ENCODE assay signal across 17 cellular contexts in genomic region chr19:2117215-2117960, GRCh38. TPM values are rescaled to one million over a fixed set of nuclear protein-coding genes. Genes with fewer than 3 reads are reported as not detected.
DNase-seq lines count a peak whose midpoint lies in the region; ATAC-seq, FAIRE-seq and TF ChIP-seq lines count a peak whose summit lies in the region.
"Had no signal": no experiment of that assay in that cellular context is flagged by ENCODE, and none has a peak within 500 bp of the region (broad histone marks: within the 10 kb centered on the region; RNA-seq: fewer than 3 reads in every experiment).

No MANE protein-coding gene starts in this region.

- SMC1A ChIA-PET in GM12878 (lab: Charles Lee; ENCODE audit: uncharacterized antibody, unreplicated experiment), result no interaction called here

- peaks cover 8 to 77% of the 10 kb centered on the region in 2 experiments; a peak in 3 of 4 replicates for H3K36me3 ChIP-seq in GM12878 (ENCODE audit: control insufficient read depth in 2 of 2, insufficient read depth in 2 of 2, low read length in 1 of 2)
- H3K36me3 ChIP-seq in H1 (ENCODE audit: control insufficient read depth in 2 of 4, insufficient read depth in 4 of 4, low read length in 3 of 4), result peaks cover 62 to 92% (median 85%) of the 10 kb centered on the region in 4 experiments

- H3K4me2 ChIP-seq in GM12878 (ENCODE audit: control insufficient read depth, insufficient read depth), result no peak overlapping the region
- H3K4me2 ChIP-seq in H1 (ENCODE audit: insufficient read depth in 1 of 2, low read depth in 2 of 2, low read length in 2 of 2), result no peak overlapping the region
- H3K4me2 ChIP-seq: GM23338 had no signal

- no peak overlapping the region for H3K18ac ChIP-seq in H1 (ENCODE audit: extremely low read depth, low read length)

- H3K9me3 Mint-ChIP-seq in activated naive CD8-positive, alpha-beta T cell treated with anti-CD3 and anti-CD28 coated beads for 36 hours, result no peaks in the 10 kb centered on the region
- H3K9me3 Mint-ChIP-seq: CD4-positive, CD25-positive, alpha-beta regulatory T cell; CD8-positive, alpha-beta memory T cell; GM23338; H9 had no signal

- H3K23me2 ChIP-seq in H1 (ENCODE audit: low read depth, low read length), result no peaks in the 10 kb centered on the region

- CTCF ChIA-PET in GM12878 (lab: Yijun Ruan, JAX) (no interaction called here), H1 (lab: Charles Lee; ENCODE audit: partially characterized antibody) (interaction anchor here (0.9 kb wide), 1 partner anchor 48 kb away, joined by 4 read pairs; no protein-coding TSS in a partner anchor)

- in situ Hi-C loops in GM12878 (cut with MboI), result no loop called here

- H3K27me3 Mint-ChIP-seq in activated naive CD8-positive, alpha-beta T cell treated with anti-CD3 and anti-CD28 coated beads for 36 hours, result no peaks in the 10 kb centered on the region
- H3K27me3 Mint-ChIP-seq: CD4-positive, CD25-positive, alpha-beta regulatory T cell had no signal

- no TSS peak for BruUV-seq in GM12878 (replicated peaks; lab: Mats Ljungman, UMichigan)

- DNase-seq in GM12878 (ENCODE audit: low read depth, low spot score) (no peak), H1 (ENCODE audit: low read depth in 1 of 2, low spot score in 2 of 2) (no peak), sciatic nerve (ENCODE audit: low spot score) (no peak), NCI-H2196 (lab: John Stamatoyannopoulos, UW; ENCODE audit: unreplicated experiment) (no peak)
- no peak for DNase-seq in activated naive CD8-positive, alpha-beta T cell treated with anti-CD3 and anti-CD28 coated beads for 36 hours
- DNase-seq: ACHN; BE2C; CD4-positive, CD25-positive, alpha-beta regulatory T cell; CD8-positive, alpha-beta memory T cell; COR-L47; H9 had no signal

- no peak overlapping the region for H2BK20ac ChIP-seq in H1 (ENCODE audit: low read length)

- 0 out of 2 replicates have a peak overlapping the region, but pooled peaks have one; percentile 68 for H4K8ac ChIP-seq in H1 (ENCODE audit: extremely low read depth, insufficient read depth, low read length)

- H3K56ac ChIP-seq in H1 (replicated peaks; ENCODE audit: insufficient read length, low read depth, low read length), result no peak overlapping the region

- H2BK120ac ChIP-seq in H1 (replicated peaks; ENCODE audit: low read depth, low read length), result no peak overlapping the region

- ATAC-seq in GM12878 (no peak), sciatic nerve (peak; percentile 11), GM18502 (IDR thresholded peaks at IDR 0.05; ENCODE audit: poor library complexity, unreplicated experiment) (no peak)
- ATAC-seq: GM23338 had no signal

- no peak overlapping the region for H2BK15ac ChIP-seq in H1 (ENCODE audit: low read length)

- POLR2A ChIA-PET in GM12878 (lab: Charles Lee) (no interaction called here), H1 (lab: Charles Lee; ENCODE audit: partially characterized antibody) (interaction anchor here (0.5 to 0.6 kb wide), 2 partner anchors 75 to 87 kb away, joined by 3 to 4 read pairs; no protein-coding TSS in a partner anchor)

- no peak for TF ChIP-seq CTCF in GM12878 (IDR thresholded peaks at IDR 0.05 in 2 of 3, conservative IDR thresholded peaks at IDR 0.05 in 1 of 3; ENCODE audit: control insufficient read depth in 2 of 3, extremely low read depth in 1 of 3, insufficient read depth in 1 of 3, low read depth in 3 of 3, low read length in 3 of 3)
- no peak for TF ChIP-seq CTCF in H1 (IDR thresholded peaks at IDR 0.05; ENCODE audit: control extremely low read depth in 1 of 3, insufficient read depth in 1 of 3, low read depth in 1 of 3, low read length in 3 of 3)

- no peak overlapping the region for H4K91ac ChIP-seq in H1 (replicated peaks; ENCODE audit: insufficient read length, low read length)

- H2BK5ac ChIP-seq in H1 (ENCODE audit: low read depth, low read length), result no peak overlapping the region

- TF ChIP-seq RAD21 in GM12878 (IDR thresholded peaks at IDR 0.05; ENCODE audit: insufficient read depth, low read depth, low read length) (no peak), H1 (IDR thresholded peaks at IDR 0.05 in 1 of 2, conservative IDR thresholded peaks at IDR 0.05 in 1 of 2; ENCODE audit: low read depth in 2 of 2, low read length in 2 of 2) (no peak)

- peaks cover 4% of the 10 kb centered on the region for H3K79me1 ChIP-seq in H1 (ENCODE audit: low read depth, low read length)

- H4K5ac ChIP-seq in H1 (ENCODE audit: insufficient read length, low read depth, low read length), result no peak overlapping the region

- H3K23ac ChIP-seq in H1 (ENCODE audit: insufficient read length), result no peak overlapping the region

- WGBS in GM12878 (ENCODE audit: insufficient coverage, insufficient replicate concordance, low lambda C conversion rate, missing lambda C conversion rate), result 91% methylated on average over 26 of the region's 27 CpGs
- 94% methylated on average over 25 of the region's 27 CpGs; no CpG with 5 or more reads in 1 of the 2 experiments for WGBS in H1 (ENCODE audit: extremely low coverage in 1 of 2, insufficient coverage in 1 of 2, insufficient read length in 1 of 2, insufficient replicate concordance in 2 of 2, low coverage in 1 of 2, low lambda C conversion rate in 2 of 2, missing lambda C conversion rate in 1 of 2), 2 experiments

- intact Hi-C loops in GM12878 (cut with micrococcal nuclease; ENCODE audit: unreplicated experiment) (no loop called here), sciatic nerve (cut with DNase I) (no loop called here)

- TF ChIP-seq EP300 in GM12878 (IDR thresholded peaks at IDR 0.05; ENCODE audit: borderline replicate concordance in 1 of 2, control insufficient read depth in 1 of 2, low read depth in 2 of 2, low read length in 2 of 2) (no peak), H1 (IDR thresholded peaks at IDR 0.05; ENCODE audit: borderline replicate concordance in 1 of 2, low read depth in 2 of 2, low read length in 2 of 2) (no peak)

- H3K9me3 ChIP-seq in GM12878 (replicated peaks; ENCODE audit: control insufficient read depth, insufficient read depth, low read length) (no peaks in the 10 kb centered on the region), H1 (ENCODE audit: insufficient read depth in 2 of 2, low read depth in 1 of 2, low read length in 1 of 2) (no peaks in the 10 kb centered on the region)
- H3K9me3 ChIP-seq: BE2C had no signal

- no peak overlapping the region for H3K14ac ChIP-seq in H1 (ENCODE audit: insufficient read length)

- H3K4ac ChIP-seq in H1 (replicated peaks; ENCODE audit: insufficient read length, low read depth, low read length), result no peak overlapping the region

- H3K27me3 ChIP-seq in GM12878 (replicated peaks in 1 of 2; ENCODE audit: control insufficient read depth in 2 of 2, insufficient read depth in 2 of 2, low read length in 1 of 2), result no peaks in the 10 kb centered on the region
- H3K27me3 ChIP-seq in H1 (replicated peaks in 1 of 4; ENCODE audit: control insufficient read depth in 3 of 4, extremely low read depth in 1 of 4, insufficient read depth in 3 of 4, low read length in 3 of 4), result no peaks in the 10 kb centered on the region
- H3K27me3 ChIP-seq: BE2C had no signal

- H4K20me1 ChIP-seq in GM12878 (ENCODE audit: control insufficient read depth, insufficient read depth), result no peaks in the 10 kb centered on the region
- H4K20me1 ChIP-seq in H1 (replicated peaks in 1 of 2; ENCODE audit: control insufficient read depth in 1 of 2, insufficient read depth in 2 of 2, low read length in 2 of 2), result peaks cover 12 to 26% of the 10 kb centered on the region in 2 experiments

- H3K4me1 ChIP-seq in GM12878 (ENCODE audit: control insufficient read depth, insufficient read depth, low read length), result no peaks in the 10 kb centered on the region
- H3K4me1 ChIP-seq in H1 (replicated peaks in 1 of 4; ENCODE audit: control insufficient read depth in 3 of 4, insufficient read depth in 4 of 4, low read length in 3 of 4), result no peaks in the 10 kb centered on the region
- H3K4me1 ChIP-seq: BE2C had no signal

- no peak overlapping the region for H2BK12ac ChIP-seq in H1 (ENCODE audit: low read depth, low read length)

- no peak overlapping the region for H3K4me3 Mint-ChIP-seq in activated naive CD8-positive, alpha-beta T cell treated with anti-CD3 and anti-CD28 coated beads for 36 hours
- H3K4me3 Mint-ChIP-seq: CD4-positive, CD25-positive, alpha-beta regulatory T cell; CD8-positive, alpha-beta memory T cell; GM23338; H9 had no signal

- H3K27ac Mint-ChIP-seq in activated naive CD8-positive, alpha-beta T cell treated with anti-CD3 and anti-CD28 coated beads for 36 hours, result no peak overlapping the region
- H3K27ac Mint-ChIP-seq: GM23338 had no signal

- H2AK5ac ChIP-seq in H1 (ENCODE audit: low read depth, low read length), result no peak overlapping the region

- 0 out of 2 replicates have a peak, but pooled peaks have one; percentile 11 for TF ChIP-seq POLR2A in GM12878 (IDR thresholded peaks at IDR 0.05; ENCODE audit: low read depth, low read length)
- TF ChIP-seq POLR2A in H1 (IDR thresholded peaks at IDR 0.05; ENCODE audit: control extremely low read depth in 1 of 2, low read depth in 2 of 2, low read length in 2 of 2), result no peak

- peaks cover 15% of the 10 kb centered on the region for H3K36me3 Mint-ChIP-seq in activated naive CD8-positive, alpha-beta T cell treated with anti-CD3 and anti-CD28 coated beads for 36 hours

- no peak overlapping the region for H2AFZ ChIP-seq in GM12878 (ENCODE audit: control insufficient read depth, low read depth, low read length)
- no peak overlapping the region for H2AFZ ChIP-seq in H1 (ENCODE audit: low read length)
- H2AFZ ChIP-seq: GM23338 had no signal

- FAIRE-seq in GM12878 (lab: Jason Lieb, UNC) (no peak), H1 (lab: Jason Lieb, UNC) (no peak)
- FAIRE-seq: A204.1, D721Med, G401.6, GM12892 had no signal

- H3K4me1 Mint-ChIP-seq in activated naive CD8-positive, alpha-beta T cell treated with anti-CD3 and anti-CD28 coated beads for 36 hours, result peaks cover 1% of the 10 kb centered on the region
- H3K4me1 Mint-ChIP-seq: GM23338, H9 had no signal

- H3K27ac ChIP-seq in GM12878 (ENCODE audit: control insufficient read depth, insufficient read depth) (no peak overlapping the region), H1 (ENCODE audit: low read depth, low read length) (no peak overlapping the region)

- no peak overlapping the region for H3K9ac ChIP-seq in GM12878 (ENCODE audit: control insufficient read depth, insufficient read depth, low read length)
- no peak overlapping the region for H3K9ac ChIP-seq in H1 (replicated peaks in 1 of 4; ENCODE audit: extremely low read depth in 1 of 4, low read depth in 3 of 4, low read length in 3 of 4)

- RAD21 ChIA-PET in GM12878 (lab: Charles Lee; ENCODE audit: unreplicated experiment), result no interaction called here

- H3K79me2 ChIP-seq in GM12878 (ENCODE audit: control insufficient read depth, insufficient read depth, low read length) (no peaks in the 10 kb centered on the region), H1 (ENCODE audit: control insufficient read depth in 1 of 2, insufficient read depth in 2 of 2, low read length in 2 of 2) (no peaks in the 10 kb centered on the region)

- H3K4me3 ChIP-seq in GM12878 (no peak overlapping the region), H1 (ENCODE audit: extremely low read depth in 1 of 4, insufficient read depth in 2 of 4, low read depth in 3 of 4, low read length in 4 of 4) (no peak overlapping the region)
- H3K4me3 ChIP-seq: GM23338 had no signal

RNA-seq across cellular contexts. Expression of gene IZUMO4, which starts 20.7 kb away (rescaled TPM):
- 35.1 and 37.8 TPM in 2 replicates for total RNA-seq in GM12878 (2013; cell fraction: nucleolus; rRNA removed)
- 20.7 and 22.3 TPM in 2 replicates for total RNA-seq in GM12878 (2014; rRNA removed)
- 7.2 and 7.6 TPM in 2 replicates for total RNA-seq in GM12878 (2014; rRNA removed; fragmentation: Illumina TruSeq; extraction: Trizol)
- 12.0 and 14.6 TPM in 2 replicates for total RNA-seq in GM12878 (2021)
- polyA plus RNA-seq in GM12878 (2011; ENCODE audit: low read depth), result 16.5 TPM
- polyA plus RNA-seq in GM12878 (2011; rRNA removed), result 14.2 and 22.9 TPM in 2 replicates
- 23.3 and 39.9 TPM in 2 replicates for polyA plus RNA-seq in GM12878 (2011; cell fraction: cytosol; rRNA removed)
- 285 and 407 TPM in 2 replicates for polyA plus RNA-seq in GM12878 (2011; cell fraction: nucleus; rRNA removed)
- 52.8 and 57.2 TPM in 2 replicates for polyA plus RNA-seq in GM12878 (2012)
- polyA plus RNA-seq in GM12878 (2014; fragmentation: Illumina TruSeq; extraction: Trizol), result 3.8 and 7.3 TPM in 2 replicates
- 1 to 10 TPM in 1 of 2 experiments, under 1 TPM in 1; 0.53 to 1.9 TPM for polyA plus RNA-seq in GM12878 (2014; fragmentation: Nextera tagmentation; extraction: Ambion mirVana)
- 27.1 and 30.3 TPM in 2 replicates for polyA plus RNA-seq in GM12878 (2014; rRNA removed)
- polyA plus RNA-seq in GM12878 (2016; fragmentation: Nextera tagmentation; extraction: Ambion mirVana), result 1 to 10 TPM; 5.5 to 6.9 TPM
- 7.2 and 11.1 TPM in 2 replicates for polyA minus RNA-seq in GM12878 (2011; rRNA and poly(A)+ RNA removed)
- 4.0 and 5.9 TPM in 2 replicates for polyA minus RNA-seq in GM12878 (2011; cell fraction: cytosol; rRNA and poly(A)+ RNA removed)
- 23.2 and 25.0 TPM in 2 replicates for polyA minus RNA-seq in GM12878 (2011; cell fraction: nucleus; rRNA and poly(A)+ RNA removed)
- total RNA-seq in H1 (2021; fragmentation: NEBNext Ultra II Directional; extraction: Animal tissue kit (Norgen Biotek cat#: 25700)), result 1.3 and 1.8 TPM in 2 replicates
- polyA plus RNA-seq in H1 (2011; rRNA removed), result 1.9 and 2.3 TPM in 2 replicates
- polyA plus RNA-seq in H1 (2011; cell fraction: cytosol; rRNA removed), result 2.3 TPM
- 12.4 TPM for polyA plus RNA-seq in H1 (2011; cell fraction: nucleus; rRNA removed)
- 0.54 to 2.7 TPM (median 2.0 TPM) in 4 replicates for polyA plus RNA-seq in H1 (2012, experiment 1 of 2)
- polyA plus RNA-seq in H1 (2012, experiment 2 of 2), result 1.1 TPM
- 0.95 TPM for polyA plus RNA-seq in H1 (2013, experiment 1 of 2)
- polyA plus RNA-seq in H1 (2013, experiment 2 of 2), result 0.75 TPM
- 0.47 TPM in 1 of 2 replicates, not detected in the other for polyA minus RNA-seq in H1 (2011; rRNA and poly(A)+ RNA removed)
- polyA minus RNA-seq in H1 (2011; cell fraction: cytosol; rRNA and poly(A)+ RNA removed), result 1.5 TPM
- polyA minus RNA-seq in H1 (2011; cell fraction: nucleus; rRNA and poly(A)+ RNA removed), result 2.4 TPM
- total RNA-seq in sciatic nerve, result 37.8 TPM
- 10 to 100 TPM; 12.4 to 12.6 TPM for total RNA-seq in activated naive CD8-positive, alpha-beta T cell treated with anti-CD3 and anti-CD28 coated beads for 36 hours

RNA-seq across cellular contexts. Expression of gene MOB3A, which starts 21.3 kb away (rescaled TPM):
- total RNA-seq in GM12878 (2013; cell fraction: nucleolus; rRNA removed), result 153 and 159 TPM in 2 replicates
- total RNA-seq in GM12878 (2014; rRNA removed) (56.6 and 69.6 TPM in 2 replicates), GM12878 (2014; rRNA removed; fragmentation: Illumina TruSeq; extraction: Trizol) (32.7 and 40.5 TPM in 2 replicates), GM12878 (2021) (176 and 181 TPM in 2 replicates), sciatic nerve (54.0 TPM)
- polyA plus RNA-seq in GM12878 (2011; ENCODE audit: low read depth), result 73.8 TPM
- polyA plus RNA-seq in GM12878 (2011; rRNA removed) (71.7 and 229 TPM in 2 replicates), GM12878 (2014; fragmentation: Illumina TruSeq; extraction: Trizol) (54.2 and 82.9 TPM in 2 replicates), GM12878 (2014; fragmentation: Nextera tagmentation; extraction: Ambion mirVana) (10 to 100 TPM in 1 of 2 experiments, 1 to 10 TPM in 1; 7.5 to 10.9 TPM), GM12878 (2014; rRNA removed) (123 and 147 TPM in 2 replicates), GM12878 (2016; fragmentation: Nextera tagmentation; extraction: Ambion mirVana) (10 to 100 TPM; 79.3 to 79.5 TPM), H1 (2011; rRNA removed) (9.6 and 10.2 TPM in 2 replicates)
- 315 and 350 TPM in 2 replicates for polyA plus RNA-seq in GM12878 (2011; cell fraction: cytosol; rRNA removed)
- 137 and 163 TPM in 2 replicates for polyA plus RNA-seq in GM12878 (2011; cell fraction: nucleus; rRNA removed)
- 168 TPM in 2 replicates for polyA plus RNA-seq in GM12878 (2012)
- 236 and 392 TPM in 2 replicates for polyA minus RNA-seq in GM12878 (2011; rRNA and poly(A)+ RNA removed)
- 239 TPM in 2 replicates for polyA minus RNA-seq in GM12878 (2011; cell fraction: cytosol; rRNA and poly(A)+ RNA removed)
- 54.2 and 86.9 TPM in 2 replicates for polyA minus RNA-seq in GM12878 (2011; cell fraction: nucleus; rRNA and poly(A)+ RNA removed)
- 9.2 and 9.8 TPM in 2 replicates for total RNA-seq in H1 (2021; fragmentation: NEBNext Ultra II Directional; extraction: Animal tissue kit (Norgen Biotek cat#: 25700))
- polyA plus RNA-seq in H1 (2011; cell fraction: cytosol; rRNA removed), result 5.2 TPM
- polyA plus RNA-seq in H1 (2011; cell fraction: nucleus; rRNA removed), result 8.1 TPM
- polyA plus RNA-seq in H1 (2012, experiment 1 of 2), result 5.2 to 7.4 TPM (median 7.0 TPM) in 4 replicates
- polyA plus RNA-seq in H1 (2012, experiment 2 of 2), result 5.2 TPM
- polyA plus RNA-seq in H1 (2013, experiment 1 of 2), result 7.2 TPM
- polyA plus RNA-seq in H1 (2013, experiment 2 of 2), result 7.5 TPM
- polyA minus RNA-seq in H1 (2011; rRNA and poly(A)+ RNA removed), result 6.6 and 8.8 TPM in 2 replicates
- polyA minus RNA-seq in H1 (2011; cell fraction: cytosol; rRNA and poly(A)+ RNA removed), result 7.0 TPM
- polyA minus RNA-seq in H1 (2011; cell fraction: nucleus; rRNA and poly(A)+ RNA removed), result 3.3 TPM
- 100 to 1,000 TPM; 147 to 153 TPM for total RNA-seq in activated naive CD8-positive, alpha-beta T cell treated with anti-CD3 and anti-CD28 coated beads for 36 hours

RNA-seq across cellular contexts. Expression of gene AP3D1, which starts 34.0 kb away (rescaled TPM):
- 141 and 170 TPM in 2 replicates for total RNA-seq in GM12878 (2013; cell fraction: nucleolus; rRNA removed)
- 71.8 and 74.1 TPM in 2 replicates for total RNA-seq in GM12878 (2014; rRNA removed)
- total RNA-seq in GM12878 (2014; rRNA removed; fragmentation: Illumina TruSeq; extraction: Trizol), result 25.6 and 26.7 TPM in 2 replicates
- total RNA-seq in GM12878 (2021), result 98.4 and 108 TPM in 2 replicates
- polyA plus RNA-seq in GM12878 (2011; ENCODE audit: low read depth), result 50.7 TPM
- polyA plus RNA-seq in GM12878 (2011; rRNA removed), result 21.1 and 58.0 TPM in 2 replicates
- polyA plus RNA-seq in GM12878 (2011; cell fraction: cytosol; rRNA removed), result 88.7 and 101 TPM in 2 replicates
- polyA plus RNA-seq in GM12878 (2011; cell fraction: nucleus; rRNA removed), result 363 and 377 TPM in 2 replicates
- polyA plus RNA-seq in GM12878 (2012), result 74.6 and 86.8 TPM in 2 replicates
- 42.5 and 68.7 TPM in 2 replicates for polyA plus RNA-seq in GM12878 (2014; fragmentation: Illumina TruSeq; extraction: Trizol)
- polyA plus RNA-seq in GM12878 (2014; fragmentation: Nextera tagmentation; extraction: Ambion mirVana), result 1 to 10 TPM; 1.5 to 3.0 TPM
- polyA plus RNA-seq in GM12878 (2014; rRNA removed), result 67.6 and 77.8 TPM in 2 replicates
- polyA plus RNA-seq in GM12878 (2016; fragmentation: Nextera tagmentation; extraction: Ambion mirVana), result 10 to 100 TPM; 19.4 to 60.2 TPM
- 83.2 and 90.6 TPM in 2 replicates for polyA minus RNA-seq in GM12878 (2011; rRNA and poly(A)+ RNA removed)
- 49.0 and 54.4 TPM in 2 replicates for polyA minus RNA-seq in GM12878 (2011; cell fraction: cytosol; rRNA and poly(A)+ RNA removed)
- polyA minus RNA-seq in GM12878 (2011; cell fraction: nucleus; rRNA and poly(A)+ RNA removed), result 64.4 and 69.8 TPM in 2 replicates
- 174 and 184 TPM in 2 replicates for total RNA-seq in H1 (2021; fragmentation: NEBNext Ultra II Directional; extraction: Animal tissue kit (Norgen Biotek cat#: 25700))
- 161 and 227 TPM in 2 replicates for polyA plus RNA-seq in H1 (2011; rRNA removed)
- 140 TPM for polyA plus RNA-seq in H1 (2011; cell fraction: cytosol; rRNA removed)
- polyA plus RNA-seq in H1 (2011; cell fraction: nucleus; rRNA removed), result 430 TPM
- 183 to 246 TPM (median 225 TPM) in 4 replicates for polyA plus RNA-seq in H1 (2012, experiment 1 of 2)
- 177 TPM for polyA plus RNA-seq in H1 (2012, experiment 2 of 2)
- polyA plus RNA-seq in H1 (2013, experiment 1 of 2), result 94.5 TPM
- polyA plus RNA-seq in H1 (2013, experiment 2 of 2), result 89.2 TPM
- 225 and 237 TPM in 2 replicates for polyA minus RNA-seq in H1 (2011; rRNA and poly(A)+ RNA removed)
- polyA minus RNA-seq in H1 (2011; cell fraction: cytosol; rRNA and poly(A)+ RNA removed), result 139 TPM
- polyA minus RNA-seq in H1 (2011; cell fraction: nucleus; rRNA and poly(A)+ RNA removed), result 125 TPM
- total RNA-seq in sciatic nerve, result 81.4 TPM
- total RNA-seq in activated naive CD8-positive, alpha-beta T cell treated with anti-CD3 and anti-CD28 coated beads for 36 hours, result 10 to 100 TPM; 92.0 to 96.0 TPM

RNA-seq across cellular contexts. Expression of gene DOT1L, which starts 46.3 kb away (rescaled TPM):
- total RNA-seq in GM12878 (2013; cell fraction: nucleolus; rRNA removed), result 105 and 107 TPM in 2 replicates
- 9.2 and 9.5 TPM in 2 replicates for total RNA-seq in GM12878 (2014; rRNA removed)
- total RNA-seq in GM12878 (2014; rRNA removed; fragmentation: Illumina TruSeq; extraction: Trizol), result 5.4 and 7.0 TPM in 2 replicates
- 54.7 and 59.5 TPM in 2 replicates for total RNA-seq in GM12878 (2021)
- 4.5 TPM for polyA plus RNA-seq in GM12878 (2011; ENCODE audit: low read depth)
- 7.1 and 11.4 TPM in 2 replicates for polyA plus RNA-seq in GM12878 (2011; rRNA removed)
- 15.1 and 16.5 TPM in 2 replicates for polyA plus RNA-seq in GM12878 (2011; cell fraction: cytosol; rRNA removed)
- 106 and 193 TPM in 2 replicates for polyA plus RNA-seq in GM12878 (2011; cell fraction: nucleus; rRNA removed)
- 17.8 and 23.1 TPM in 2 replicates for polyA plus RNA-seq in GM12878 (2012)
- 2.9 and 9.6 TPM in 2 replicates for polyA plus RNA-seq in GM12878 (2014; fragmentation: Illumina TruSeq; extraction: Trizol)
- polyA plus RNA-seq in GM12878 (2014; fragmentation: Nextera tagmentation; extraction: Ambion mirVana), result under 1 TPM; 0.18 to 0.26 TPM
- 22.2 and 29.1 TPM in 2 replicates for polyA plus RNA-seq in GM12878 (2014; rRNA removed)
- 10 to 100 TPM; 10.1 to 12.9 TPM for polyA plus RNA-seq in GM12878 (2016; fragmentation: Nextera tagmentation; extraction: Ambion mirVana)
- 21.3 and 24.5 TPM in 2 replicates for polyA minus RNA-seq in GM12878 (2011; rRNA and poly(A)+ RNA removed)
- polyA minus RNA-seq in GM12878 (2011; cell fraction: cytosol; rRNA and poly(A)+ RNA removed), result 19.2 and 22.3 TPM in 2 replicates
- 26.8 and 37.7 TPM in 2 replicates for polyA minus RNA-seq in GM12878 (2011; cell fraction: nucleus; rRNA and poly(A)+ RNA removed)
- 74.8 and 76.3 TPM in 2 replicates for total RNA-seq in H1 (2021; fragmentation: NEBNext Ultra II Directional; extraction: Animal tissue kit (Norgen Biotek cat#: 25700))
- 17.5 and 39.8 TPM in 2 replicates for polyA plus RNA-seq in H1 (2011; rRNA removed)
- 28.6 TPM for polyA plus RNA-seq in H1 (2011; cell fraction: cytosol; rRNA removed)
- polyA plus RNA-seq in H1 (2011; cell fraction: nucleus; rRNA removed), result 232 TPM
- 37.0 to 51.6 TPM (median 48.5 TPM) in 4 replicates for polyA plus RNA-seq in H1 (2012, experiment 1 of 2)
- 26.6 TPM for polyA plus RNA-seq in H1 (2012, experiment 2 of 2)
- 36.4 TPM for polyA plus RNA-seq in H1 (2013, experiment 1 of 2)
- polyA plus RNA-seq in H1 (2013, experiment 2 of 2), result 32.3 TPM
- 16.0 and 21.9 TPM in 2 replicates for polyA minus RNA-seq in H1 (2011; rRNA and poly(A)+ RNA removed)
- polyA minus RNA-seq in H1 (2011; cell fraction: cytosol; rRNA and poly(A)+ RNA removed), result 24.8 TPM
- 49.1 TPM for polyA minus RNA-seq in H1 (2011; cell fraction: nucleus; rRNA and poly(A)+ RNA removed)
- total RNA-seq in sciatic nerve, result 26.3 TPM
- 10 to 100 TPM; 71.8 to 75.1 TPM for total RNA-seq in activated naive CD8-positive, alpha-beta T cell treated with anti-CD3 and anti-CD28 coated beads for 36 hours

Comparison
In these comparisons a context has a peak if more than half of its experiments do, and no peak if none do; other contexts are left out.
1. Of the 37 proteins assayed by ChIP-seq in both GM12878 and H1: peak only in GM12878: POLR2A; only in H1: none; in both: none; in neither: 36.